Comparison of ENCODE assay signal across 9 cellular contexts in the genomic region with DNA sequence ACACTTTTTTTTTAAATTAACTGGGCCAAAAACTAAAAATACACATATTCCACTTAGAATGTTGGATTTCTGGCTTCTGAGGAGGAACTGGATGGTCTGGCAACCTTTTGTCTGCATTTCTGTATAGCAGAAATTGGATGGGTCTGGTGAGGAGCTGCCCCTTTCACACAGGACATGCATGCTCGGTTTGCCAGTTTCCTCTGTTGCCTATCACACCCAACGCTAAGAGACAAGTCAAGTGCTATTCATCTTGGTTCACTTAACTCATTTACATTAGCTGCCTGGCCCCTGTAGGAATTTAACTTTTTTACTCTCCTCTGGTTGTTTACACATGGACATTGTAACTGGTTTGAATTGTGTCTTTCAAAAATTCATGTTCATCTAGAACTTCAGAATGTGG.
"Had no signal": no experiment of that assay in that cellular context is flagged by ENCODE, and none has a peak within 500 bp of the region (broad histone marks: within the 10 kb centered on the region; RNA-seq: fewer than 3 reads in every experiment).

No MANE protein-coding gene starts in this region.

- DNase-seq: GOT3, H7, HFFc6, KBM-7 had no signal

- H3K4me3 ChIP-seq: HAP-1 had no signal

- H3K9me3 Mint-ChIP-seq: HFFc6 had no signal

- H3K4me1 Mint-ChIP-seq: IgD-negative memory B cell had no signal

- H3K4me3 Mint-ChIP-seq: HFFc6, IgD-negative memory B cell had no signal

- ATAC-seq: HCT116, HepG2 had no signal

- H3K36me3 ChIP-seq: HAP-1 had no signal

- H3K36me3 Mint-ChIP-seq: IgD-negative memory B cell had no signal

- H3K9me3 ChIP-seq: HAP-1 had no signal

- H3K27ac Mint-ChIP-seq: HFFc6, IgD-negative memory B cell had no signal

- H3K27me3 Mint-ChIP-seq: IgD-negative memory B cell had no signal

- H3K4me1 ChIP-seq: HAP-1 had no signal

- H3K27ac ChIP-seq: HL-60 had no signal
